ENCODE assay signal across 8 cellular contexts in the genomic region with DNA sequence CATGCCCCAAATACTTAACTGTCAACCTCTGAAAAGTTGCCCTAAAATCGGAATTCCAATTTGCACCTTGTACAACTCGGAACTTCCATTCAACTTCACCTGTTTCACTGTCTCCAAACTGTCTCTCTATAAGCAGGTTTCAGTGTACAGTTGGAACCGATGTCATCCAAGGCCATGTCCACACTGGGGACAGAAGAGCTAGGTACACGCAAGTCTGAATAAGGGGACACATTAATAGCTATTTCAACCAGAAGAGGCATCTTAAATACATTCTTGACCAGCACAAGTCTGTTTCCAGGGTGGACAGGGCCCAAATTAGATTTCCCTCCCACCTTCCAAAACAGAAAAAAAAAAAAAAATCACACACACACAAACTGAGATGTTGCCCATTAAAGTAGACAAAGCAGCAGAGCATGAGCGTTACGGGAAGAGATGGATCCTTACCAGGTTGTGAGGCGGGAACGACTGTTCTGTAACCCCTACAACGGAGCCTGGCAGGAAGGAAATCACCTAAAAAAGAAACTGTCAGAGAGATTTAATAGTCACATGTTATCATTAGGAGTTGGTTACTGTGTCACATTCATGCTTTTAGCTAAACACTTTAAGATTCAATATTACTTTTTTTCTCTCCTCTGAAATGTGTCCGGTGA. TPM values are rescaled to one million over a fixed set of nuclear protein-coding genes. Genes with fewer than 3 reads are reported as not detected.
A peak's percentile ranks its signal among the peaks of the same experiment; 100 is the strongest.
DNase-seq lines count a peak whose midpoint lies in the region; ATAC-seq and TF ChIP-seq lines count a peak whose summit lies in the region.

No MANE protein-coding gene starts in this region.

- intact Hi-C loops in body of pancreas (cut with DNase I) = no loop called here
- intact Hi-C loops in aorta (cut with DNase I) = no loop called here

- no peaks in the 10 kb centered on the region for H3K9me3 Mint-ChIP-seq in memory B cell

- H3K4me3 ChIP-seq in HUES6 (ENCODE audit: low read depth, low read length) (peak overlapping the region; percentile 93), body of pancreas (peak overlapping the region; percentile 69 to 80), aorta (ENCODE audit: low read length in 2 of 2) (peak overlapping the region; percentile 45 to 59)

- ATAC-seq in body of pancreas (no peak), memory B cell (ENCODE audit: low read depth) (no peak), aorta (ENCODE audit: low FRiP score) (no peak)

- H3K4me1 Mint-ChIP-seq in memory B cell = peaks cover 20% of the 10 kb centered on the region

- 1 to 3% methylated on average over 10 of the region's 10 CpGs for WGBS in body of pancreas, 2 donors
- WGBS in aorta, 2 donors = 2 to 3% methylated on average over 10 of the region's 10 CpGs

- H3K27ac Mint-ChIP-seq in memory B cell = peak overlapping the region; percentile 94

- DNase-seq in body of pancreas (no peak), memory B cell (ENCODE audit: low spot score in 2 of 2) (no peak), aorta (no peak), NCI-H226 (no peak), COLO829 (ENCODE audit: low spot score) (no peak), ACHN (no peak)

- peaks cover 18% of the 10 kb centered on the region for H3K36me3 Mint-ChIP-seq in memory B cell

- no peaks in the 10 kb centered on the region for H3K27me3 Mint-ChIP-seq in memory B cell

- peak overlapping the region; percentile 94 for H3K9ac ChIP-seq in HUES6 (ENCODE audit: low read length)

- H3K9me3 ChIP-seq in HUES6 (ENCODE audit: control insufficient read depth, insufficient read depth, low read depth, low read length) (no peaks in the 10 kb centered on the region), body of pancreas (no peaks in the 10 kb centered on the region), aorta (ENCODE audit: control insufficient read depth, low read length) (no peaks in the 10 kb centered on the region)

- H3K4me3 Mint-ChIP-seq in memory B cell = peak overlapping the region; percentile 93

- in situ Hi-C loops in ACHN (cut with HindIII; ENCODE audit: low pct_ligation_motif_present, low pct_unique_long_range_greater_than_20kb, low sequenced_read_pairs) = no loop called here

- H3K27me3 ChIP-seq in HUES6 (ENCODE audit: control insufficient read depth, insufficient read depth, low read length) (no peaks in the 10 kb centered on the region), body of pancreas (no peaks in the 10 kb centered on the region), aorta (ENCODE audit: control insufficient read depth in 1 of 2, insufficient read depth in 2 of 2, low read length in 1 of 2) (no peaks in the 10 kb centered on the region)

- TF ChIP-seq CTCF in C4-2B (conservative IDR thresholded peaks at IDR 0.05) = no peak
- no peak for TF ChIP-seq CTCF in body of pancreas (IDR thresholded peaks at IDR 0.05)

- no peak for TF ChIP-seq POLR2A in body of pancreas (IDR thresholded peaks at IDR 0.05)

- H3K4me1 ChIP-seq in HUES6 (ENCODE audit: control insufficient read depth, insufficient read depth, low read length) (peaks cover 14% of the 10 kb centered on the region), body of pancreas (peaks cover 51% of the 10 kb centered on the region), aorta (ENCODE audit: control insufficient read depth in 1 of 2, insufficient read depth in 2 of 2, low read length in 2 of 2) (no peaks in the 10 kb centered on the region)

- peaks cover 53% of the 10 kb centered on the region for H3K36me3 ChIP-seq in HUES6 (ENCODE audit: control insufficient read depth, insufficient read depth, low read length)
- no peaks in the 10 kb centered on the region for H3K36me3 ChIP-seq in body of pancreas (replicated peaks in 1 of 2; ENCODE audit: insufficient read depth in 1 of 2, low read depth in 2 of 2)
- H3K36me3 ChIP-seq in aorta (ENCODE audit: control insufficient read depth in 1 of 2, insufficient read depth in 2 of 2, low read length in 1 of 2) = no peaks in the 10 kb centered on the region

- H3K27ac ChIP-seq in C4-2B (peak overlapping the region; percentile 98), HUES6 (ENCODE audit: low read depth, low read length) (no peak overlapping the region), body of pancreas (peak overlapping the region in 3 of 4 donors; percentile 94 to 98 (median 97)), aorta (ENCODE audit: low read depth in 1 of 2, low read length in 2 of 2) (peak overlapping the region in 1 of 2 donors; percentile 91)

RNA-seq across cellular contexts. Expression of gene CREBZF, which starts 1.7 kb away (rescaled TPM):
- total RNA-seq in body of pancreas (100 to 1,000 TPM in 1 of 2 donors, 10 to 100 TPM in 1; 65.9 to 151 TPM), aorta (10 to 100 TPM; 44.5 to 59.1 TPM)
- polyA plus RNA-seq in aorta = 10 to 100 TPM; 19.5 to 69.2 TPM

RNA-seq across cellular contexts. Expression of gene TMEM126A, which starts 15.4 kb away (rescaled TPM):
- total RNA-seq in body of pancreas (10 to 100 TPM in 1 of 2 donors, 1 to 10 TPM in 1; 8.9 to 25.7 TPM), aorta (10 to 100 TPM; 19.9 to 23.9 TPM)
- 10 to 100 TPM; 45.8 to 58.4 TPM for polyA plus RNA-seq in aorta

RNA-seq across cellular contexts. Expression of gene CCDC89, which starts 22.8 kb away (rescaled TPM):
- total RNA-seq in body of pancreas (not detected), aorta (1 to 10 TPM; 1.1 to 1.9 TPM)
- polyA plus RNA-seq in aorta = 1 to 10 TPM; 1.6 TPM

RNA-seq across cellular contexts. Expression of gene TMEM126B, which starts 34.8 kb away (rescaled TPM):
- total RNA-seq in body of pancreas (10 to 100 TPM; 15.2 to 23.3 TPM), aorta (10 to 100 TPM; 39.7 to 40.5 TPM)
- 100 to 1,000 TPM in 1 of 2 donors, 10 to 100 TPM in 1; 63.3 to 116 TPM for polyA plus RNA-seq in aorta

RNA-seq across cellular contexts. Expression of gene DLG2, which starts 36.1 kb away (rescaled TPM):
- 10 to 100 TPM in 1 of 2 donors, 1 to 10 TPM in 1; 6.0 to 13.2 TPM for total RNA-seq in body of pancreas
- total RNA-seq in aorta = 10 to 100 TPM; 19.4 to 23.3 TPM
- polyA plus RNA-seq in aorta = 1 to 10 TPM; 1.3 to 2.4 TPM
